8 cellular contexts compared by ENCODE assay signal in genomic region chr9:66752324-66752923, GRCh38.
DNase-seq lines count a peak whose midpoint lies in the region; ATAC-seq and TF ChIP-seq lines count a peak whose summit lies in the region.
"Not testable (repeated sequence)": the region's sequence is repeated elsewhere in the genome, so short reads cannot be mapped to it uniquely, and the experiment has no call there.

No MANE protein-coding gene starts in this region.

- not testable (repeated sequence) for H3K79me1 ChIP-seq in H9 (ENCODE audit: insufficient read depth, low read depth, low read length, poor library complexity, severe bottlenecking)

- H3K27ac ChIP-seq in H9 (ENCODE audit: insufficient read length, low read depth, low read length); coronary artery; esophagus muscularis mucosa (replicated peaks in 1 of 4); aorta (ENCODE audit: low read depth in 1 of 2, low read length in 2 of 2): not testable (repeated sequence)

- not testable (repeated sequence) for H2BK15ac ChIP-seq in H9 (ENCODE audit: low read depth, low read length)

- not testable (repeated sequence) for H2BK12ac ChIP-seq in H9 (ENCODE audit: insufficient read length, low read depth, low read length)

- not testable (repeated sequence) for H3K23me2 ChIP-seq in H9 (ENCODE audit: insufficient read length, low read depth, low read length, poor library complexity, severe bottlenecking)

- not testable (repeated sequence) for H4K91ac ChIP-seq in H9 (ENCODE audit: insufficient read length, low read depth, low read length)

- not testable (repeated sequence) for H3K9ac ChIP-seq in H9 (ENCODE audit: extremely low read depth, insufficient read length, low read length)

- H3K23ac ChIP-seq in H9 (ENCODE audit: insufficient read length, low read depth, low read length), result not testable (repeated sequence)

- not testable (repeated sequence) for H3K18ac ChIP-seq in H9 (ENCODE audit: insufficient read length, low read depth, low read length)

- H3K4me2 ChIP-seq in H9 (ENCODE audit: insufficient read depth, insufficient read length, low read length), result not testable (repeated sequence)

- H3K27me3 Mint-ChIP-seq in H9 (ENCODE audit: low read depth), result not testable (repeated sequence)

- not testable (repeated sequence) for TF ChIP-seq POLR2A in esophagus muscularis mucosa (IDR thresholded peaks at IDR 0.05; ENCODE audit: low read depth)

- not testable (repeated sequence) for H4K8ac ChIP-seq in H9 (replicated peaks; ENCODE audit: insufficient read length, low read depth, low read length)

- no CpG with 5 or more reads among the region's 15 CpGs for WGBS in H9 (ENCODE audit: extremely low coverage, insufficient read length, low lambda C conversion rate)
- 55% methylated on average over 2 of the region's 15 CpGs for WGBS in esophagus muscularis mucosa
- 61 to 62% methylated on average over 8 to 9 of the region's 15 CpGs for WGBS in aorta, 2 donors

- not testable (repeated sequence) for H3K36me3 ChIP-seq in esophagus muscularis mucosa; aorta (ENCODE audit: control insufficient read depth in 1 of 2, insufficient read depth in 2 of 2, low read length in 1 of 2)

- not testable (repeated sequence) for H2AFZ ChIP-seq in H9 (ENCODE audit: low read length)

- DNase-seq in H9, result peak; percentile 6
- peak; percentile 9 for DNase-seq in coronary artery (ENCODE audit: low spot score)
- peak; percentile 42 for DNase-seq in esophagus muscularis mucosa (ENCODE audit: extremely low spot score)
- peak; percentile 0 for DNase-seq in kidney tubule cell (ENCODE audit: low spot score)
- peak; percentile 1 for DNase-seq in myocyte (ENCODE audit: low read depth)
- DNase-seq in posterior vena cava (ENCODE audit: low spot score), result peak; percentile 15
- peak in 1 of 2 donors; percentile 9 for DNase-seq in aorta

- not testable (repeated sequence) for H3K27me3 ChIP-seq in H9 (ENCODE audit: insufficient read depth, low read length); esophagus muscularis mucosa; aorta (ENCODE audit: control insufficient read depth in 1 of 2, insufficient read depth in 2 of 2, low read length in 1 of 2)

- H3K4me3 ChIP-seq in coronary artery; esophagus muscularis mucosa; aorta (ENCODE audit: low read length in 2 of 2): not testable (repeated sequence)

- H3K36me3 Mint-ChIP-seq in H9 (ENCODE audit: insufficient read depth in 1 of 3, low read depth in 3 of 3), result not testable (repeated sequence)

- H4K5ac ChIP-seq in H9 (ENCODE audit: insufficient read length, low read depth, low read length), result not testable (repeated sequence)

- not testable (repeated sequence) for H3K14ac ChIP-seq in H9 (ENCODE audit: insufficient read depth, low read length)

- not testable (repeated sequence) for H4K20me1 ChIP-seq in H9 (ENCODE audit: control insufficient read depth, insufficient read depth, insufficient read length)

- not testable (repeated sequence) for H2BK120ac ChIP-seq in H9 (ENCODE audit: low read depth, low read length, poor library complexity, severe bottlenecking)

- not testable (repeated sequence) for H2AK5ac ChIP-seq in H9 (ENCODE audit: insufficient read length, low read length)

- H3K9me3 Mint-ChIP-seq in H9, result not testable (repeated sequence)

- TF ChIP-seq CTCF in H9 (conservative IDR thresholded peaks at IDR 0.05); coronary artery (IDR thresholded peaks at IDR 0.05); esophagus muscularis mucosa (IDR thresholded peaks at IDR 0.05): not testable (repeated sequence)

- not testable (repeated sequence) for H3K4me3 Mint-ChIP-seq in H9

- ATAC-seq in SK-N-SH treated with all-trans-retinoic acid at 6 μM for 48 hours (peak; percentile 69; the same call in 2 of the 3 replicates), aorta (ENCODE audit: low FRiP score) (peak; percentile 63)

- H3K56ac ChIP-seq in H9 (ENCODE audit: insufficient read length, low read depth, low read length), result not testable (repeated sequence)

- not testable (repeated sequence) for H3K4me1 ChIP-seq in H9 (ENCODE audit: insufficient read depth, low read length); esophagus muscularis mucosa; aorta (ENCODE audit: control insufficient read depth in 1 of 2, insufficient read depth in 2 of 2, low read length in 2 of 2)

- not testable (repeated sequence) for H3K9me3 ChIP-seq in H9 (ENCODE audit: control insufficient read depth, low read depth, low read length); esophagus muscularis mucosa; aorta (ENCODE audit: control insufficient read depth, low read length)

- not testable (repeated sequence) for H3K4me1 Mint-ChIP-seq in H9

- H3K27ac Mint-ChIP-seq in H9, result not testable (repeated sequence)

- not testable (repeated sequence) for H3K4ac ChIP-seq in H9 (ENCODE audit: low read depth, low read length)

- intact Hi-C loops in esophagus muscularis mucosa (cut with DNase I); posterior vena cava (cut with DNase I); aorta (cut with DNase I): not testable (repeated sequence)

- TF ChIP-seq EP300 in esophagus muscularis mucosa (IDR thresholded peaks at IDR 0.05), result not testable (repeated sequence)

- not testable (repeated sequence) for H2BK20ac ChIP-seq in H9 (ENCODE audit: low read depth, low read length, poor library complexity, severe bottlenecking)

- H3K79me2 ChIP-seq in H9 (ENCODE audit: insufficient read depth, low read length), result not testable (repeated sequence)

- not testable (repeated sequence) for H2BK5ac ChIP-seq in H9 (ENCODE audit: insufficient read length, low read length)

- H3T11ph ChIP-seq in H9 (ENCODE audit: low read length), result not testable (repeated sequence)
